13 cellular contexts compared by ENCODE assay signal in genomic region chr4:75235359-75235951, GRCh38.
DNase-seq lines count a peak whose midpoint lies in the region; ATAC-seq, FAIRE-seq and TF ChIP-seq lines count a peak whose summit lies in the region.
"Had no signal": no experiment of that assay in that cellular context is flagged by ENCODE, and none has a peak within 500 bp of the region (broad histone marks: within the 10 kb centered on the region; RNA-seq: fewer than 3 reads in every experiment).

No MANE protein-coding gene starts in this region.

- POLR2A ChIA-PET in activated CD4-positive, alpha-beta memory T cell treated with anti-CD3 and anti-CD28 coated beads, Interleukin-2, amount 10 ng/mL, durations not matched to agents 7 days and 5 days (lab: Charles Lee): no interaction called here

- peak overlapping the region in 1 of 6 donors; percentile 5 for H3K27ac Mint-ChIP-seq in naive B cell
- H3K27ac Mint-ChIP-seq in activated CD4-positive, alpha-beta memory T cell treated with anti-CD3 and anti-CD28 coated beads, Interleukin-2, amount 10 ng/mL, durations not matched to agents 7 days and 5 days: no peak overlapping the region
- H3K27ac Mint-ChIP-seq: brain, GM23338, neural progenitor cell had no signal

- peak; percentile 97 for ATAC-seq in GM19023 (IDR thresholded peaks at IDR 0.05; ENCODE audit: unreplicated experiment)
- ATAC-seq in GM21737 (IDR thresholded peaks at IDR 0.05; ENCODE audit: unreplicated experiment): peak; percentile 97
- ATAC-seq in HG03175 (IDR thresholded peaks at IDR 0.05; ENCODE audit: unreplicated experiment): peak; percentile 96
- peak; percentile 84 to 90 for ATAC-seq in naive B cell (ENCODE audit: low read depth in 2 of 2)
- ATAC-seq: GM23338 had no signal

- TF ChIP-seq POLR2A in H54 (IDR thresholded peaks at IDR 0.05; ENCODE audit: low read depth, low read length): no peak

- CTCF ChIA-PET in activated CD4-positive, alpha-beta memory T cell treated with anti-CD3 and anti-CD28 coated beads, Interleukin-2, amount 10 ng/mL, durations not matched to agents 7 days and 5 days (lab: Charles Lee): no interaction called here

- FAIRE-seq in H54 (lab: Jason Lieb, UNC): no peak

- H3K27me3 Mint-ChIP-seq in naive B cell: peaks cover 21 to 38% (median 23%) of the 10 kb centered on the region in 3 donors
- H3K27me3 Mint-ChIP-seq in activated CD4-positive, alpha-beta memory T cell treated with anti-CD3 and anti-CD28 coated beads, Interleukin-2, amount 10 ng/mL, durations not matched to agents 7 days and 5 days: no peaks in the 10 kb centered on the region
- H3K27me3 Mint-ChIP-seq: brain had no signal

- DNase-seq in naive B cell (peak; percentile 29), H54 (ENCODE audit: insufficient read length, low spot score) (no peak), SIG-M5 treated with dmso at 0.1 percent for 504 hours (lab: John Stamatoyannopoulos, UW; ENCODE audit: unreplicated experiment) (no peak)
- no peak for DNase-seq in central memory CD4-positive, alpha-beta T cell
- DNase-seq in activated CD4-positive, alpha-beta memory T cell treated with anti-CD3 and anti-CD28 coated beads, Interleukin-2, amount 10 ng/mL, durations not matched to agents 7 days and 5 days: no peak
- DNase-seq: MG63, NCI-H526 treated with DMSO at 0.1 percent for 48 hours had no signal

- peak overlapping the region in 3 of 8 donors; percentile 12 to 58 (median 33) for H3K4me3 Mint-ChIP-seq in naive B cell
- no peak overlapping the region for H3K4me3 Mint-ChIP-seq in activated CD4-positive, alpha-beta memory T cell treated with anti-CD3 and anti-CD28 coated beads, Interleukin-2, amount 10 ng/mL, durations not matched to agents 7 days and 5 days
- H3K4me3 Mint-ChIP-seq: brain, GM23338, neural progenitor cell had no signal

- H3K36me3 Mint-ChIP-seq in naive B cell: no peaks in the 10 kb centered on the region
- H3K36me3 Mint-ChIP-seq in activated CD4-positive, alpha-beta memory T cell treated with anti-CD3 and anti-CD28 coated beads, Interleukin-2, amount 10 ng/mL, durations not matched to agents 7 days and 5 days (ENCODE audit: low read depth): no peaks in the 10 kb centered on the region
- H3K36me3 Mint-ChIP-seq: brain, neural progenitor cell had no signal

- peaks cover 11 to 14% (median 13%) of the 10 kb centered on the region in 3 donors for H3K4me1 Mint-ChIP-seq in naive B cell
- H3K4me1 Mint-ChIP-seq in activated CD4-positive, alpha-beta memory T cell treated with anti-CD3 and anti-CD28 coated beads, Interleukin-2, amount 10 ng/mL, durations not matched to agents 7 days and 5 days: no peaks in the 10 kb centered on the region

- H3K9me3 Mint-ChIP-seq in naive B cell: peaks cover 0 to 10% (median 5%) of the 10 kb centered on the region in 7 donors
- no peaks in the 10 kb centered on the region for H3K9me3 Mint-ChIP-seq in activated CD4-positive, alpha-beta memory T cell treated with anti-CD3 and anti-CD28 coated beads, Interleukin-2, amount 10 ng/mL, durations not matched to agents 7 days and 5 days
